11 cellular contexts compared by ENCODE assay signal in the genomic region with DNA sequence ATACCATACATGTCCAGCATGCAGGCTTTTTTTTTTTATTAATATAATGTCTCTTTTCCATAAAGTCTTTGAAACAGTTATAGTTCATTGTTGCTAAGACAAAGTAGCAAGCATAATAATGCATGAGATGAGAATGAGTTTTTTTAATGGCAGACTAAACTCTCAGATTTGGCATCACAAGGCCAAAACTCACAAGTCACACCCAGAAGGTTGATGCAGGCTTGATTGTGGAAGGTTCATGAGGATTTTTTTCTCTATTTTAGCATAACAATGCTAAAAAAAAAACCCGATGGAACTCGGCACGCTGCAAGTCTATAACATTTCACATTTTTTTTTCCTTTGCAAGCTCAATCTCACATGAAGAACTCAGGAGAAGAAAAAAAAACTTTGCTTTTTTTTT. TPM values are rescaled to one million over a fixed set of nuclear protein-coding genes. Genes with fewer than 3 reads are reported as not detected.
DNase-seq lines count a peak whose midpoint lies in the region; ATAC-seq, FAIRE-seq and TF ChIP-seq lines count a peak whose summit lies in the region.
"Had no signal": no experiment of that assay in that cellular context is flagged by ENCODE, and none has a peak within 500 bp of the region (broad histone marks: within the 10 kb centered on the region; RNA-seq: fewer than 3 reads in every experiment).

No MANE protein-coding gene starts in this region.

- H3K27ac ChIP-seq in astrocyte (ENCODE audit: low read depth, low read length) (no peak overlapping the region), spleen (peak overlapping the region; percentile 45 to 94 (median 82))
- H3K27ac ChIP-seq: 22Rv1 had no signal

- FAIRE-seq in astrocyte (lab: Jason Lieb, UNC) = no peak

- intact Hi-C loops in spleen (cut with DNase I; ENCODE audit: low total_unique reads) = no loop called here

- TF ChIP-seq CTCF in astrocyte (IDR thresholded peaks at IDR 0.05; ENCODE audit: insufficient read depth, low read depth, low read length) = no peak
- TF ChIP-seq CTCF in kidney epithelial cell (IDR thresholded peaks at IDR 0.05; ENCODE audit: insufficient read depth, low read length, poor library complexity, severe bottlenecking) = no peak
- TF ChIP-seq CTCF in spleen (IDR thresholded peaks at IDR 0.05 in 8 of 11, conservative IDR thresholded peaks at IDR 0.05 in 3 of 11) = no peak

- H2AFZ ChIP-seq in astrocyte (ENCODE audit: low read depth, low read length) = no peak overlapping the region

- no peak for ATAC-seq in GM18867 (IDR thresholded peaks at IDR 0.05; ENCODE audit: unreplicated experiment)
- no peak for ATAC-seq in GM21423 (IDR thresholded peaks at IDR 0.05; ENCODE audit: unreplicated experiment)

- no peaks in the 10 kb centered on the region for H3K9me3 Mint-ChIP-seq in astrocyte (ENCODE audit: unreplicated experiment)

- peaks cover 20% of the 10 kb centered on the region for H3K4me1 Mint-ChIP-seq in astrocyte (ENCODE audit: low read depth, unreplicated experiment)

- H3K27me3 Mint-ChIP-seq in astrocyte (ENCODE audit: low read depth, unreplicated experiment) = no peaks in the 10 kb centered on the region

- H3K4me2 ChIP-seq in astrocyte (ENCODE audit: low read length) = peak overlapping the region; percentile 90

- H3K27ac Mint-ChIP-seq in astrocyte (ENCODE audit: unreplicated experiment) = peak overlapping the region; percentile 82

- DNase-seq in NCI-H1417 (lab: John Stamatoyannopoulos, UW) (peak in 2 of 3 experiments; percentile 9 to 27), NCI-H1417 treated with DMSO at 0.1 percent for 48 hours (lab: John Stamatoyannopoulos, UW) (no peak), astrocyte (ENCODE audit: low read depth) (no peak), kidney epithelial cell (ENCODE audit: low read depth) (no peak), spleen (no peak), NCI-H526 treated with DMSO at 0.1 percent for 48 hours (lab: John Stamatoyannopoulos, UW) (no peak)
- DNase-seq: activated CD4-positive, alpha-beta T cell treated with anti-CD3 and anti-CD28 coated beads, Interleukin-2, amount 50 U/mL, for 1 hour; NCI-H2029 treated with DMSO at 0.1 percent for 48 hours had no signal

- H3K79me2 ChIP-seq in astrocyte (ENCODE audit: insufficient read depth, low read length) = peaks cover 11% of the 10 kb centered on the region

- H3K27me3 ChIP-seq in astrocyte (ENCODE audit: insufficient read depth, low read length) (no peaks in the 10 kb centered on the region), kidney epithelial cell (ENCODE audit: control insufficient read depth, insufficient read depth, low read length) (peaks cover 6% of the 10 kb centered on the region), spleen (replicated peaks in 1 of 7) (peaks cover 0 to 56% (median 6%) of the 10 kb centered on the region in 7 donors)

- peak overlapping the region; percentile 98 for H3K4me3 Mint-ChIP-seq in astrocyte (ENCODE audit: unreplicated experiment)

- no peak for TF ChIP-seq POLR2A in spleen (IDR thresholded peaks at IDR 0.05)

- H3K36me3 Mint-ChIP-seq in astrocyte (ENCODE audit: low read depth, unreplicated experiment) = peaks cover 1% of the 10 kb centered on the region

- H3K4me3 ChIP-seq in astrocyte (ENCODE audit: insufficient read depth, low read depth, low read length) (peak overlapping the region; percentile 67), kidney epithelial cell (ENCODE audit: low read depth, low read length) (peak overlapping the region; percentile 80), spleen (peak overlapping the region; percentile 39 to 91 (median 56))

- H3K9me3 ChIP-seq in astrocyte (ENCODE audit: insufficient read depth, low read depth, low read length) (no peaks in the 10 kb centered on the region), spleen (no peaks in the 10 kb centered on the region)

- H3K36me3 ChIP-seq in astrocyte (ENCODE audit: insufficient read depth, low read length) (no peaks in the 10 kb centered on the region), kidney epithelial cell (ENCODE audit: control insufficient read depth, insufficient read depth, low read length) (no peaks in the 10 kb centered on the region), spleen (no peaks in the 10 kb centered on the region)

- 28 to 64% (median 59%) methylated on average over 3 of the region's 3 CpGs for WGBS in spleen, 5 donors

- peak overlapping the region; percentile 75 for H3K9ac ChIP-seq in astrocyte (ENCODE audit: low read length)

- H3K4me1 ChIP-seq in astrocyte (ENCODE audit: insufficient read depth, low read length) (peaks cover 6% of the 10 kb centered on the region), spleen (peaks cover 12 to 85% (median 47%) of the 10 kb centered on the region in 6 donors)

- no peaks in the 10 kb centered on the region for H4K20me1 ChIP-seq in astrocyte (ENCODE audit: insufficient read depth, low read length)

RNA-seq across cellular contexts. Expression of a gene that starts 2.8 kb away (rescaled TPM):
- total RNA-seq in astrocyte (19.3 and 21.8 TPM in 2 replicates), kidney epithelial cell (5.0 and 10.7 TPM in 2 replicates), spleen (100 to 1,000 TPM in 2 of 7 donors, 10 to 100 TPM in 5; 53.5 to 107 (median 63.0) TPM)
- polyA plus RNA-seq in spleen = 10 to 100 TPM in 2 of 3 donors, 1 to 10 TPM in 1; 8.8 to 14.8 (median 12.7) TPM

Comparison
In these comparisons a context has a peak if more than half of its experiments do, and no peak if none do; other contexts are left out.
1. DNase-seq: peak in NCI-H1417 (2 of 3); none in NCI-H1417 treated with DMSO at 0.1 percent for 48 hours (single experiment), astrocyte (single experiment), kidney epithelial cell (single experiment), spleen (single experiment) and NCI-H526 treated with DMSO at 0.1 percent for 48 hours (single experiment).
2. Peak in every context shown above with its lines, with median percentiles within 50 percentile points of each other: H3K4me3 ChIP-seq.